Comparison of ENCODE assay signal across 8 cellular contexts in genomic region chr11:68121067-68121899, GRCh38. TPM values are rescaled to one million over a fixed set of nuclear protein-coding genes. Genes with fewer than 3 reads are reported as not detected.
DNase-seq lines count a peak whose midpoint lies in the region; ATAC-seq and TF ChIP-seq lines count a peak whose summit lies in the region.

TSS of gene CHKA (minus strand) at chr11:68121388. CDS start at chr11:68121177, 211 bp downstream.

- H3K27me3 ChIP-seq in BE2C (no peaks in the 10 kb centered on the region; the same call in 1 of the 2 replicates), layer of hippocampus (ENCODE audit: control insufficient read depth, insufficient read depth, low read length) (no peaks in the 10 kb centered on the region)

- DNase-seq in BE2C (peak; percentile 97), NCI-H510A (lab: John Stamatoyannopoulos, UW) (peak; percentile 95)
- DNase-seq in activated CD4-positive, alpha-beta T cell treated with anti-CD3 and anti-CD28 coated beads for 48 hours: peak; percentile 90
- DNase-seq in stimulated activated CD4-positive, alpha-beta T cell treated with anti-CD3 and anti-CD28 coated beads, Interleukin-1b, Interleukin-23, amount 100 ng/mL, for 24 hours (ENCODE audit: low read depth in 4 of 4, low spot score in 1 of 4): peak; percentile 62 to 86 (median 74)

- H3K36me3 ChIP-seq in BE2C: peaks cover 3% of the 10 kb centered on the region; the same call in 1 of the 2 replicates

- no peaks in the 10 kb centered on the region for H3K9me3 ChIP-seq in BE2C

- TF ChIP-seq POLR2A in GM19193 (IDR thresholded peaks at IDR 0.05; ENCODE audit: extremely low read depth, insufficient read depth, insufficient read length): peak; percentile 68

- H3K27ac ChIP-seq in cingulate gyrus (ENCODE audit: low read depth, low read length) (peak within 1 kb of the TSS; percentile 96), layer of hippocampus (ENCODE audit: low read depth, low read length) (peak within 1 kb of the TSS; percentile 97)

- peak; percentile 47 for ATAC-seq in HG03378 (IDR thresholded peaks at IDR 0.05; ENCODE audit: unreplicated experiment)

- peaks cover 4% of the 10 kb centered on the region for H3K4me1 ChIP-seq in BE2C

- H3K4me3 ChIP-seq in BE2C (ENCODE audit: low read depth, low read length): peak within 1 kb of the TSS; percentile 86

- TF ChIP-seq CTCF in BE2C (IDR thresholded peaks at IDR 0.05; ENCODE audit: low read depth, low read length): no peak

RNA-seq across cellular contexts. Expression of gene CHKA, which starts in this region (rescaled TPM):
- polyA plus RNA-seq in BE2C (2012; ENCODE audit: insufficient read depth, insufficient read length, low read depth): 39.6 TPM

Comparison
In these comparisons a context has a peak if more than half of its experiments do, and no peak if none do; other contexts are left out.
1. Peak in every context shown above with its lines: DNase-seq, ATAC-seq, H3K4me3 ChIP-seq and H3K27ac ChIP-seq.